Comparison of ENCODE assay signal across 8 cellular contexts in genomic region chr19:44552324-44552723, GRCh38. TPM values are rescaled to one million over a fixed set of nuclear protein-coding genes. Genes with fewer than 3 reads are reported as not detected.
A peak's percentile ranks its signal among the peaks of the same experiment; 100 is the strongest.
DNase-seq lines count a peak whose midpoint lies in the region; ATAC-seq, FAIRE-seq and TF ChIP-seq lines count a peak whose summit lies in the region.

No MANE protein-coding gene starts in this region.

- H3K4me1 ChIP-seq in iPS DF 6.9 (ENCODE audit: control insufficient read depth, insufficient read depth, low read length) = no peaks in the 10 kb centered on the region
- H3K4me1 ChIP-seq in upper lobe of left lung = no peaks in the 10 kb centered on the region

- peak; percentile 34 to 43 for ATAC-seq in upper lobe of left lung (ENCODE audit: low FRiP score in 2 of 2)
- no peak for ATAC-seq in GM19395 (IDR thresholded peaks at IDR 0.05; ENCODE audit: unreplicated experiment)
- ATAC-seq in HG02870 (IDR thresholded peaks at IDR 0.05; ENCODE audit: unreplicated experiment) = no peak

- no peak for FAIRE-seq in D721Med (lab: Jason Lieb, UNC)

- DNase-seq in D721Med (ENCODE audit: insufficient read length, low spot score) (no peak), HS-27A (ENCODE audit: low read depth) (peak; percentile 51), iPS DF 6.9 (ENCODE audit: low read depth, low spot score) (peak; percentile 75), upper lobe of left lung (no peak), LoVo (ENCODE audit: low spot score) (no peak)
- DNase-seq in activated CD4-positive, alpha-beta T cell treated with anti-CD3 and anti-CD28 coated beads, Interleukin-2, amount 10 ng/mL, durations not matched to agents 24 days and 14 days = peak; percentile 74

- H3K4me1 Mint-ChIP-seq in activated CD4-positive, alpha-beta T cell treated with anti-CD3 and anti-CD28 coated beads, Interleukin-2, amount 10 ng/mL, durations not matched to agents 24 days and 14 days = no peaks in the 10 kb centered on the region

- H3K27ac ChIP-seq in iPS DF 6.9 (ENCODE audit: low read length) (no peak overlapping the region), upper lobe of left lung (no peak overlapping the region)

- H3K4me3 ChIP-seq in iPS DF 6.9 (ENCODE audit: low read length) = no peak overlapping the region
- no peak overlapping the region for H3K4me3 ChIP-seq in upper lobe of left lung

- no peak for TF ChIP-seq POLR2A in upper lobe of left lung (IDR thresholded peaks at IDR 0.05)

- H3K36me3 Mint-ChIP-seq in activated CD4-positive, alpha-beta T cell treated with anti-CD3 and anti-CD28 coated beads, Interleukin-2, amount 10 ng/mL, durations not matched to agents 24 days and 14 days (ENCODE audit: low read depth) = no peaks in the 10 kb centered on the region

- H3K27ac Mint-ChIP-seq in activated CD4-positive, alpha-beta T cell treated with anti-CD3 and anti-CD28 coated beads, Interleukin-2, amount 10 ng/mL, durations not matched to agents 24 days and 14 days = no peak overlapping the region

- intact Hi-C loops in activated CD4-positive, alpha-beta T cell treated with anti-CD3 and anti-CD28 coated beads, Interleukin-2, amount 10 ng/mL, durations not matched to agents 24 days and 14 days (cut with micrococcal nuclease) = no loop called here

- peak; percentile 47 for TF ChIP-seq CTCF in D721Med (IDR thresholded peaks at IDR 0.05; ENCODE audit: insufficient read depth, missing control alignments)
- TF ChIP-seq CTCF in upper lobe of left lung (IDR thresholded peaks at IDR 0.05) = peak in 4 of 6 experiments; percentile 21 to 45 (median 32)

- H3K27me3 ChIP-seq in iPS DF 6.9 (ENCODE audit: control insufficient read depth, insufficient read depth, low read length) (no peaks in the 10 kb centered on the region), upper lobe of left lung (no peaks in the 10 kb centered on the region)

- TF ChIP-seq EP300 in upper lobe of left lung (IDR thresholded peaks at IDR 0.05) = no peak

- H3K4me3 Mint-ChIP-seq in activated CD4-positive, alpha-beta T cell treated with anti-CD3 and anti-CD28 coated beads, Interleukin-2, amount 10 ng/mL, durations not matched to agents 24 days and 14 days = no peak overlapping the region

- H3K9me3 ChIP-seq in iPS DF 6.9 (ENCODE audit: control insufficient read depth, insufficient read depth, low read length) (no peaks in the 10 kb centered on the region), upper lobe of left lung (no peaks in the 10 kb centered on the region)

- no peaks in the 10 kb centered on the region for H3K27me3 Mint-ChIP-seq in activated CD4-positive, alpha-beta T cell treated with anti-CD3 and anti-CD28 coated beads, Interleukin-2, amount 10 ng/mL, durations not matched to agents 24 days and 14 days

- WGBS in iPS DF 6.9 (ENCODE audit: insufficient coverage, insufficient read length) = no CpG with 5 or more reads among the region's 5 CpGs
- 5 to 17% methylated on average over 3 to 5 of the region's 5 CpGs for WGBS in upper lobe of left lung, 2 donors

- H3K9me3 Mint-ChIP-seq in activated CD4-positive, alpha-beta T cell treated with anti-CD3 and anti-CD28 coated beads, Interleukin-2, amount 10 ng/mL, durations not matched to agents 24 days and 14 days = peaks cover 22% of the 10 kb centered on the region

- H3K36me3 ChIP-seq in iPS DF 6.9 (ENCODE audit: control insufficient read depth, insufficient read depth, low read length) (no peaks in the 10 kb centered on the region), upper lobe of left lung (no peaks in the 10 kb centered on the region)

RNA-seq across cellular contexts. Expression of gene CEACAM20, which starts 22.8 kb away (rescaled TPM):
- not detected in 2 replicates for total RNA-seq in activated CD4-positive, alpha-beta T cell treated with anti-CD3 and anti-CD28 coated beads, Interleukin-2, amount 10 ng/mL, durations not matched to agents 24 days and 14 days
- total RNA-seq in upper lobe of left lung = not detected

RNA-seq across cellular contexts. Expression of gene ZNF180, which starts 52.0 kb away (rescaled TPM):
- 7.0 and 8.5 TPM in 2 replicates for total RNA-seq in activated CD4-positive, alpha-beta T cell treated with anti-CD3 and anti-CD28 coated beads, Interleukin-2, amount 10 ng/mL, durations not matched to agents 24 days and 14 days
- 10 to 100 TPM in 3 of 6 donors, 1 to 10 TPM in 3; 6.3 to 14.3 (median 10.0) TPM for total RNA-seq in upper lobe of left lung

Comparison
In these comparisons a context has a peak if more than half of its experiments do, and no peak if none do; other contexts are left out.
1. DNase-seq: peak in HS-27A (single experiment), activated CD4-positive, alpha-beta T cell treated with anti-CD3 and anti-CD28 coated beads, Interleukin-2, amount 10 ng/mL, durations not matched to agents 24 days and 14 days (single experiment) and iPS DF 6.9 (single experiment); none in D721Med (single experiment), upper lobe of left lung (0 of 2) and LoVo (single experiment).
2. ATAC-seq: peak in upper lobe of left lung (2 of 2); none in GM19395 (single experiment) and HG02870 (single experiment).